19 cellular contexts compared by ENCODE assay signal in the genomic region with DNA sequence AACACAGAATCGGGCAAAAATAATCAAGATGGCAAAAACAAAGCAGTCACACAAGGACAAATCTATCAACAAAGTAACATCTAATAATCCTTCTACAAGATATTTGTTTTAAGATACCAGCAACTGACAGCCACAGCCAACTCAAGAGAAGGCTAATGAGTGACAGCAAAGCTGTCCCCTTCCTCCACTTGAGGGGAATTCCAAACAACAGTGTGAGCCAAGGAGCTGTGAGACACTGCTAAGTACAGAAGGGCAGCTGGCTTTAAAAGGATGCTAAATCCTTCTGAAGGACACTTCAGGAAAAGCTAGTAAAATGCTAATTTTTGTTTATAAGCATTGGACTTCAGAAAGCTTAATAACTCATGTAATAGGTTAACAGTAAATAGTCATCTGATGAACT.
DNase-seq lines count a peak whose midpoint lies in the region; ATAC-seq and TF ChIP-seq lines count a peak whose summit lies in the region.
"Had no signal": no experiment of that assay in that cellular context is flagged by ENCODE, and none has a peak within 500 bp of the region (broad histone marks: within the 10 kb centered on the region; RNA-seq: fewer than 3 reads in every experiment).

No MANE protein-coding gene starts in this region.

- no peak overlapping the region for H2AFZ ChIP-seq in neuronal stem cell (ENCODE audit: low read length)

- H3K4me1 ChIP-seq in neuronal stem cell (ENCODE audit: control insufficient read depth in 2 of 2, insufficient read depth in 1 of 2, low read depth in 1 of 2, low read length in 2 of 2) (peaks cover 0 to 6% of the 10 kb centered on the region in 2 donors), colonic mucosa (no peaks in the 10 kb centered on the region)
- H3K4me1 ChIP-seq: BE2C had no signal

- H3K18ac ChIP-seq in neuronal stem cell (ENCODE audit: low read length), result no peak overlapping the region

- no peak overlapping the region for H2BK15ac ChIP-seq in neuronal stem cell (ENCODE audit: low read length)

- H3K9ac ChIP-seq in neuronal stem cell (ENCODE audit: low read depth, low read length, poor library complexity), result no peak overlapping the region
- H3K9ac ChIP-seq in colonic mucosa (ENCODE audit: low read depth in 2 of 2, low read length in 2 of 2), result no peak overlapping the region
- H3K9ac ChIP-seq: SK-N-SH had no signal

- H3K4ac ChIP-seq in neuronal stem cell (ENCODE audit: low read length), result no peak overlapping the region

- H4K91ac ChIP-seq in neuronal stem cell (ENCODE audit: low read depth, low read length, poor library complexity), result no peak overlapping the region

- no peak overlapping the region for H3K4me3 ChIP-seq in neuronal stem cell (ENCODE audit: low read length in 2 of 2)
- H3K4me3 ChIP-seq in colonic mucosa, result no peak overlapping the region
- no peak overlapping the region for H3K4me3 ChIP-seq in coronary artery

- H3K23ac ChIP-seq in neuronal stem cell (ENCODE audit: low read depth, low read length, poor library complexity), result no peak overlapping the region

- no peak overlapping the region for H2AK5ac ChIP-seq in neuronal stem cell (ENCODE audit: low read depth, low read length)

- H3K79me1 ChIP-seq in neuronal stem cell (ENCODE audit: low read depth, low read length), result no peaks in the 10 kb centered on the region

- H2BK120ac ChIP-seq in neuronal stem cell (ENCODE audit: low read depth, low read length), result no peak overlapping the region

- H3K9me3 ChIP-seq in neuronal stem cell (replicated peaks in 1 of 2; ENCODE audit: control insufficient read depth in 2 of 2, insufficient read depth in 1 of 2, low read depth in 1 of 2, low read length in 2 of 2), result no peaks in the 10 kb centered on the region
- no peaks in the 10 kb centered on the region for H3K9me3 ChIP-seq in colonic mucosa
- H3K9me3 ChIP-seq: BE2C, SK-N-SH had no signal

- H4K8ac ChIP-seq in neuronal stem cell (ENCODE audit: low read depth, low read length), result no peak overlapping the region

- H2BK5ac ChIP-seq in neuronal stem cell (ENCODE audit: low read length), result no peak overlapping the region

- no CpG with 5 or more reads among the region's 1 CpG for WGBS in neuronal stem cell (ENCODE audit: extremely low coverage in 2 of 2, insufficient read length in 2 of 2, insufficient replicate concordance in 1 of 2), 2 donors

- TF ChIP-seq CTCF in colonic mucosa (IDR thresholded peaks at IDR 0.05) (no peak), coronary artery (IDR thresholded peaks at IDR 0.05) (no peak)

- peak; percentile 91 to 99 for DNase-seq in NCI-H524 (lab: John Stamatoyannopoulos, UW)
- DNase-seq in kidney tubule cell (ENCODE audit: low spot score), result peak; percentile 16
- no peak for DNase-seq in substantia nigra (lab: John Stamatoyannopoulos, UW)
- no peak for DNase-seq in neuronal stem cell (ENCODE audit: low spot score)
- no peak for DNase-seq in colonic mucosa
- no peak for DNase-seq in coronary artery (ENCODE audit: low spot score)
- DNase-seq: BE2C; CD4-positive, CD25-positive, alpha-beta regulatory T cell; DMS79; Kasumi-1; NCI-H1694 treated with DMSO at 0.1 percent for 48 hours; NCI-H510A; NCI-H82; SIG-M5; SK-N-SH had no signal

- H3K14ac ChIP-seq in neuronal stem cell (ENCODE audit: low read length), result no peak overlapping the region

- no peak overlapping the region for H3K4me2 ChIP-seq in neuronal stem cell (ENCODE audit: insufficient read depth, low read length, poor library complexity, severe bottlenecking)
- H3K4me2 ChIP-seq: SK-N-SH had no signal

- peaks cover 0 to 29% (median 2%) of the 10 kb centered on the region in 3 experiments for H3K27me3 ChIP-seq in neuronal stem cell (ENCODE audit: control insufficient read depth in 3 of 3, insufficient read depth in 3 of 3, low read depth in 1 of 3, low read length in 3 of 3)
- H3K27me3 ChIP-seq in colonic mucosa, result peaks cover under 1% of the 10 kb centered on the region

- H3K27ac ChIP-seq in cingulate gyrus (ENCODE audit: low read depth, low read length) (peak overlapping the region; percentile 69), substantia nigra (ENCODE audit: low read depth, low read length, poor library complexity, severe bottlenecking) (peak overlapping the region; percentile 49), neuronal stem cell (replicated peaks; ENCODE audit: low read length) (no peak overlapping the region), colonic mucosa (no peak overlapping the region), coronary artery (no peak overlapping the region)

- intact Hi-C loops in colonic mucosa (cut with DNase I), result no loop called here

- H3K36me3 ChIP-seq in neuronal stem cell (replicated peaks in 1 of 2; ENCODE audit: control insufficient read depth in 2 of 2, insufficient read depth in 2 of 2, low read length in 2 of 2) (no peaks in the 10 kb centered on the region), colonic mucosa (no peaks in the 10 kb centered on the region)
- H3K36me3 ChIP-seq: BE2C had no signal

- ATAC-seq in GM19395 (IDR thresholded peaks at IDR 0.05; ENCODE audit: unreplicated experiment), result no peak
- ATAC-seq: HCT116, Panc1 had no signal

- H2BK12ac ChIP-seq in neuronal stem cell (ENCODE audit: low read length), result no peak overlapping the region

Comparison
In these comparisons a context has a peak if more than half of its experiments do, and no peak if none do; other contexts are left out.
1. DNase-seq: peak in NCI-H524 (2 of 2) and kidney tubule cell (single experiment); none in substantia nigra (0 of 49), neuronal stem cell (single experiment), colonic mucosa (single experiment) and coronary artery (single experiment).
2. H3K27ac ChIP-seq: peak in cingulate gyrus (single experiment) and substantia nigra (single experiment); none in neuronal stem cell (single experiment), colonic mucosa (single experiment) and coronary artery (0 of 2).